ENCODE assay signal across 27 cellular contexts in genomic region chr4:148982200-148982599, GRCh38.
"Had no signal": no experiment of that assay in that cellular context is flagged by ENCODE, and none has a peak within 500 bp of the region (broad histone marks: within the 10 kb centered on the region; RNA-seq: fewer than 3 reads in every experiment).

No MANE protein-coding gene starts in this region.

- H3K4me1 ChIP-seq: left lung, lower lobe of right lung, pancreas, prostate gland, uterus had no signal

- H3K9me3 Mint-ChIP-seq: stimulated activated effector memory CD8-positive, alpha-beta T cell treated with anti-CD3 and anti-CD28 coated beads, Interleukin-12 subunit alpha, Interleukin-12 subunit beta, amount 100 ng/mL, for 72 hours had no signal

- H3K36me3 ChIP-seq: left lung, lower lobe of right lung, pancreas, prostate gland, sigmoid colon, spleen, tibial nerve, uterus had no signal

- H3K4me3 Mint-ChIP-seq: mesothelial cell of epicardium; naive thymus-derived CD4-positive, alpha-beta T cell; natural killer cell treated with Interleukin-12 subunit alpha and Interleukin-12 subunit beta and Interleukin-15 and Interleukin-18, amount 100 ng/mL, for 72 hours; stimulated activated effector memory CD8-positive, alpha-beta T cell treated with anti-CD3 and anti-CD28 coated beads, Interleukin-12 subunit alpha, Interleukin-12 subunit beta, amount 100 ng/mL, for 72 hours; stimulated activated naive CD8-positive, alpha-beta T cell treated with anti-CD3 and anti-CD28 coated beads, Interleukin-15, amount 100 ng/mL, for 72 hours; type B pancreatic cell had no signal

- FAIRE-seq: keratinocyte, pancreas, small intestine had no signal

- H3K36me3 Mint-ChIP-seq: mesothelial cell of epicardium; natural killer cell treated with Interleukin-12 subunit alpha and Interleukin-12 subunit beta and Interleukin-15 and Interleukin-18, amount 100 ng/mL, for 72 hours; stimulated activated effector memory CD8-positive, alpha-beta T cell treated with anti-CD3 and anti-CD28 coated beads, Interleukin-12 subunit alpha, Interleukin-12 subunit beta, amount 100 ng/mL, for 72 hours; type B pancreatic cell had no signal

- ATAC-seq: left colon; left lung; lower lobe of right lung; naive thymus-derived CD4-positive, alpha-beta T cell; natural killer cell treated with Interleukin-12 subunit alpha and Interleukin-12 subunit beta and Interleukin-15 and Interleukin-18, amount 100 ng/mL, for 72 hours; pancreas; right cardiac atrium; stimulated activated effector memory CD8-positive, alpha-beta T cell treated with anti-CD3 and anti-CD28 coated beads, Interleukin-12 subunit alpha, Interleukin-12 subunit beta, amount 100 ng/mL, for 72 hours; stimulated activated naive CD8-positive, alpha-beta T cell treated with anti-CD3 and anti-CD28 coated beads, Interleukin-15, amount 100 ng/mL, for 72 hours had no signal

- DNase-seq: hippocampal formation; kidney glomerular epithelial cell; left colon; left lung; lower lobe of right lung; mammary epithelial cell; mesendoderm; naive thymus-derived CD4-positive, alpha-beta T cell; pancreas; posterior cingulate gyrus; retina; right cardiac atrium; sigmoid colon; small intestine; spleen; stimulated activated CD4-positive, alpha-beta T cell treated with anti-CD3 and anti-CD28 coated beads, Interleukin-4, amount 100 ng/mL, for 24 hours; stimulated activated naive CD4-positive, alpha-beta T cell treated with Interleukin-2 at 50 U/mL for 16 hours; stimulated activated naive CD8-positive, alpha-beta T cell treated with anti-CD3 and anti-CD28 coated beads, Interleukin-15, amount 100 ng/mL, for 72 hours; substantia nigra; uterus had no signal

- H3K4me1 Mint-ChIP-seq: mesothelial cell of epicardium; naive thymus-derived CD4-positive, alpha-beta T cell; stimulated activated effector memory CD8-positive, alpha-beta T cell treated with anti-CD3 and anti-CD28 coated beads, Interleukin-12 subunit alpha, Interleukin-12 subunit beta, amount 100 ng/mL, for 72 hours; stimulated activated naive CD8-positive, alpha-beta T cell treated with anti-CD3 and anti-CD28 coated beads, Interleukin-15, amount 100 ng/mL, for 72 hours had no signal

- H3K27me3 Mint-ChIP-seq: naive thymus-derived CD4-positive, alpha-beta T cell; natural killer cell treated with Interleukin-12 subunit alpha and Interleukin-12 subunit beta and Interleukin-15 and Interleukin-18, amount 100 ng/mL, for 72 hours; stimulated activated naive CD8-positive, alpha-beta T cell treated with anti-CD3 and anti-CD28 coated beads, Interleukin-15, amount 100 ng/mL, for 72 hours had no signal

- H3K27ac Mint-ChIP-seq: mesothelial cell of epicardium; naive thymus-derived CD4-positive, alpha-beta T cell; natural killer cell treated with Interleukin-12 subunit alpha and Interleukin-12 subunit beta and Interleukin-15 and Interleukin-18, amount 100 ng/mL, for 72 hours; stimulated activated effector memory CD8-positive, alpha-beta T cell treated with anti-CD3 and anti-CD28 coated beads, Interleukin-12 subunit alpha, Interleukin-12 subunit beta, amount 100 ng/mL, for 72 hours; stimulated activated naive CD8-positive, alpha-beta T cell treated with anti-CD3 and anti-CD28 coated beads, Interleukin-15, amount 100 ng/mL, for 72 hours; type B pancreatic cell had no signal

- H3K9me3 ChIP-seq: pancreas, prostate gland, sigmoid colon, tibial nerve, uterus had no signal

- H3K4me3 ChIP-seq: left lung, lower lobe of right lung, pancreas, prostate gland, sigmoid colon, spleen, tibial nerve, uterus had no signal

- H3K27me3 ChIP-seq: left lung, pancreas, sigmoid colon, spleen, tibial nerve, uterus had no signal

- H3K27ac ChIP-seq: left lung, lower lobe of right lung, pancreas, prostate gland, tibial nerve, uterus had no signal
